Comparison of ENCODE assay signal across 17 cellular contexts in the genomic region with DNA sequence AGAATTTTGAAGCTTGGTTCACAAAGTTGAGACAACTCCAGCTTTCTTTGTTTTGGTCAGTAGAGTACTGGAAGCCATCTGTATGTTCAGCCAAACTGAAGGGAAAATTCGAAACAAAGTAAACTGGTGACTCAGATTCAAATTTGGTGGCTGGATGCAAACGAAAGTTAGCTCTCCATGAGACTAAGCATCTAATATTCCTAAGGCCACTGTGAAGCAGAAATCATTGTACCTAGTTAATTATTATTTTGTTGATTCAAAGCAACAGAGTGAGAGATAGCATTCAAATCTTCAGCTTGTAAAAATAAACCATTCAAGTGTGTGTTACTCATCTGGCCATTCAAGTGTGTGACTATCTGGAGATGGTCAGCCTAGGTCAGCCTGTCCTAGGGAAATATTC. TPM values are rescaled to one million over a fixed set of nuclear protein-coding genes. Genes with fewer than 3 reads are reported as not detected.
DNase-seq lines count a peak whose midpoint lies in the region; ATAC-seq, FAIRE-seq and TF ChIP-seq lines count a peak whose summit lies in the region.
"Had no signal": no experiment of that assay in that cellular context is flagged by ENCODE, and none has a peak within 500 bp of the region (broad histone marks: within the 10 kb centered on the region; RNA-seq: fewer than 3 reads in every experiment).

No MANE protein-coding gene starts in this region.

- no peak overlapping the region for H2AFZ ChIP-seq in GM12878 (ENCODE audit: control insufficient read depth, low read depth, low read length)

- H3K4me3 ChIP-seq in GM12878 = no peak overlapping the region
- H3K4me3 ChIP-seq in suprapubic skin = no peak overlapping the region
- H3K4me3 ChIP-seq: A549, BLaER1, HAP-1 had no signal

- no peak overlapping the region for H3K9ac ChIP-seq in GM12878 (ENCODE audit: control insufficient read depth, insufficient read depth, low read length)
- H3K9ac ChIP-seq: BLaER1 had no signal

- POLR2A ChIA-PET in GM12878 (lab: Charles Lee) = no interaction called here

- no peaks in the 10 kb centered on the region for H3K4me1 ChIP-seq in GM12878 (ENCODE audit: control insufficient read depth, insufficient read depth, low read length)
- H3K4me1 ChIP-seq in suprapubic skin = peaks cover 8% of the 10 kb centered on the region
- H3K4me1 ChIP-seq: A549, BLaER1, HAP-1 had no signal

- no peak overlapping the region for H3K27ac ChIP-seq in GM12878 (ENCODE audit: control insufficient read depth, insufficient read depth)
- H3K27ac ChIP-seq in suprapubic skin = no peak overlapping the region
- H3K27ac ChIP-seq: A549, BLaER1 had no signal

- no peak for TF ChIP-seq EP300 in GM12878 (IDR thresholded peaks at IDR 0.05; ENCODE audit: borderline replicate concordance in 1 of 2, control insufficient read depth in 1 of 2, low read depth in 2 of 2, low read length in 2 of 2)
- TF ChIP-seq EP300 in suprapubic skin (IDR thresholded peaks at IDR 0.05) = no peak

- peaks cover 3 to 9% of the 10 kb centered on the region in 2 experiments; a peak in 3 of 4 replicates for H3K27me3 ChIP-seq in GM12878 (replicated peaks in 1 of 2; ENCODE audit: control insufficient read depth in 2 of 2, insufficient read depth in 2 of 2, low read length in 1 of 2)
- H3K27me3 ChIP-seq in suprapubic skin = peaks cover 29% of the 10 kb centered on the region

- no peaks in the 10 kb centered on the region for H4K20me1 ChIP-seq in GM12878 (ENCODE audit: control insufficient read depth, insufficient read depth)

- BruUV-seq in GM12878 (replicated peaks; lab: Mats Ljungman, UMichigan) = no TSS peak

- in situ Hi-C loops in GM12878 (cut with MboI) = no loop called here

- WGBS in GM12878 (ENCODE audit: insufficient coverage, insufficient replicate concordance, low lambda C conversion rate, missing lambda C conversion rate) = 0% methylated on average over 2 of the region's 2 CpGs
- 79% methylated on average over 2 of the region's 2 CpGs for WGBS in suprapubic skin

- intact Hi-C loops in GM12878 (cut with micrococcal nuclease; ENCODE audit: unreplicated experiment) = no loop called here

- no peak for TF ChIP-seq RAD21 in GM12878 (IDR thresholded peaks at IDR 0.05; ENCODE audit: insufficient read depth, low read depth, low read length)

- SMC1A ChIA-PET in GM12878 (lab: Charles Lee; ENCODE audit: uncharacterized antibody, unreplicated experiment) = no interaction called here

- DNase-seq in GM12878 (ENCODE audit: low read depth, low spot score) (no peak), kidney glomerular epithelial cell (lab: John Stamatoyannopoulos, UW) (peak; percentile 75), NCI-H510A treated with DMSO at 0.1 percent for 48 hours (lab: John Stamatoyannopoulos, UW) (no peak), suprapubic skin (ENCODE audit: low spot score in 2 of 2) (no peak)
- DNase-seq: AML-193; Calu3; CD8-positive, alpha-beta memory T cell; DMS79; KBM-7 had no signal

- TF ChIP-seq POLR2A in GM12878 (IDR thresholded peaks at IDR 0.05; ENCODE audit: low read depth, low read length) (no peak), suprapubic skin (IDR thresholded peaks at IDR 0.05) (no peak)

- no peak for FAIRE-seq in GM12878 (lab: Jason Lieb, UNC)
- FAIRE-seq: A549, GM12891, H1 had no signal

- no peaks in the 10 kb centered on the region for H3K79me2 ChIP-seq in GM12878 (ENCODE audit: control insufficient read depth, insufficient read depth, low read length)

- H3K4me2 ChIP-seq in GM12878 (ENCODE audit: control insufficient read depth, insufficient read depth) = no peak overlapping the region
- H3K4me2 ChIP-seq: A549, BLaER1 had no signal

- ATAC-seq in GM21619 (IDR thresholded peaks at IDR 0.05; ENCODE audit: unreplicated experiment) (peak; percentile 66), GM12878 (peak; percentile 28; the same call in 2 of the 3 replicates), GM18520 (IDR thresholded peaks at IDR 0.05; ENCODE audit: unreplicated experiment) (no peak), HG02870 (IDR thresholded peaks at IDR 0.05; ENCODE audit: unreplicated experiment) (no peak)
- ATAC-seq: A549 had no signal

- TF ChIP-seq CTCF in GM12878 (IDR thresholded peaks at IDR 0.05 in 2 of 3, conservative IDR thresholded peaks at IDR 0.05 in 1 of 3; ENCODE audit: control insufficient read depth in 2 of 3, extremely low read depth in 1 of 3, insufficient read depth in 1 of 3, low read depth in 3 of 3, low read length in 3 of 3) (no peak), suprapubic skin (IDR thresholded peaks at IDR 0.05) (no peak)

- RAD21 ChIA-PET in GM12878 (lab: Charles Lee; ENCODE audit: unreplicated experiment) = no interaction called here

- CTCF ChIA-PET in GM12878 (lab: Yijun Ruan, JAX) = interaction anchor here (0.6 kb wide), 1 partner anchor 688 kb away, joined by 6 read pairs; no protein-coding TSS in a partner anchor

- H3K9me3 ChIP-seq in GM12878 (replicated peaks; ENCODE audit: control insufficient read depth, insufficient read depth, low read length) (no peaks in the 10 kb centered on the region; the same call in 2 of the 3 replicates), suprapubic skin (no peaks in the 10 kb centered on the region)
- H3K9me3 ChIP-seq: A549, HAP-1 had no signal

- H3K36me3 ChIP-seq in GM12878 (ENCODE audit: control insufficient read depth in 2 of 2, insufficient read depth in 2 of 2, low read length in 1 of 2) (no peaks in the 10 kb centered on the region), suprapubic skin (no peaks in the 10 kb centered on the region)
- H3K36me3 ChIP-seq: BLaER1, HAP-1 had no signal

TF ChIP-seq in GM12878, 131 proteins besides CTCF, POLR2A, EP300 and RAD21 (continues in another document):
- TF ChIP-seq SP1 (IDR thresholded peaks at IDR 0.05; ENCODE audit: low read depth, low read length) (no peak), NFYA (IDR thresholded peaks at IDR 0.05; ENCODE audit: borderline replicate concordance, low read depth, low read length) (no peak), HCFC1 (IDR thresholded peaks at IDR 0.05; ENCODE audit: low read length) (no peak), ZNF592 (IDR thresholded peaks at IDR 0.05) (no peak), TCF12 (IDR thresholded peaks at IDR 0.05; ENCODE audit: low read depth, low read length) (no peak), SUPT20H (IDR thresholded peaks at IDR 0.05; ENCODE audit: borderline replicate concordance, control insufficient read depth, low read depth, low read length) (no peak), EGR1 (IDR thresholded peaks at IDR 0.05; ENCODE audit: borderline replicate concordance in 1 of 2, low read depth in 2 of 2, low read length in 2 of 2) (no peak), ATF7 (IDR thresholded peaks at IDR 0.05; ENCODE audit: low read depth) (no peak)
- TF ChIP-seq, protein P1, sequence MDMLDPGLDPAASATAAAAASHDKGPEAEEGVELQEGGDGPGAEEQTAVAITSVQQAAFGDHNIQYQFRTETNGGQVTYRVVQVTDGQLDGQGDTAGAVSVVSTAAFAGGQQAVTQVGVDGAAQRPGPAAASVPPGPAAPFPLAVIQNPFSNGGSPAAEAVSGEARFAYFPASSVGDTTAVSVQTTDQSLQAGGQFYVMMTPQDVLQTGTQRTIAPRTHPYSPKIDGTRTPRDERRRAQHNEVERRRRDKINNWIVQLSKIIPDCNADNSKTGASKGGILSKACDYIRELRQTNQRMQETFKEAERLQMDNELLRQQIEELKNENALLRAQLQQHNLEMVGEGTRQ (IDR thresholded peaks at IDR 0.05; ENCODE audit: borderline replicate concordance, low read depth, low read length) = no peak

RNA-seq across cellular contexts. Expression of gene NR2F2, which starts 42.1 kb away (rescaled TPM):
- total RNA-seq in GM12878 (2013; cell fraction: nucleolus; rRNA removed) = 21.4 and 23.4 TPM in 2 replicates
- 0.82 and 1.1 TPM in 2 replicates for total RNA-seq in GM12878 (2014; rRNA removed)
- total RNA-seq in GM12878 (2014; rRNA removed; fragmentation: Illumina TruSeq; extraction: Trizol) = 1.7 and 1.9 TPM in 2 replicates
- total RNA-seq in GM12878 (2021) = 9.4 and 10.1 TPM in 2 replicates
- polyA plus RNA-seq in GM12878 (2011; ENCODE audit: low read depth) = 0.34 TPM
- 8.7 and 10.0 TPM in 2 replicates for polyA plus RNA-seq in GM12878 (2011; rRNA removed)
- polyA plus RNA-seq in GM12878 (2011; cell fraction: cytosol; rRNA removed) = 13.9 and 14.3 TPM in 2 replicates
- polyA plus RNA-seq in GM12878 (2011; cell fraction: nucleus; rRNA removed) = 14.0 and 17.0 TPM in 2 replicates
- 2.4 and 2.6 TPM in 2 replicates for polyA plus RNA-seq in GM12878 (2012)
- polyA plus RNA-seq in GM12878 (2014; fragmentation: Illumina TruSeq; extraction: Trizol) = 6.9 TPM in 2 replicates
- 1 to 10 TPM; 2.3 to 3.2 TPM for polyA plus RNA-seq in GM12878 (2014; fragmentation: Nextera tagmentation; extraction: Ambion mirVana)
- 3.7 and 6.6 TPM in 2 replicates for polyA plus RNA-seq in GM12878 (2014; rRNA removed)
- 1 to 10 TPM; 1.8 to 3.1 TPM for polyA plus RNA-seq in GM12878 (2016; fragmentation: Nextera tagmentation; extraction: Ambion mirVana)
- 7.2 and 11.2 TPM in 2 replicates for polyA minus RNA-seq in GM12878 (2011; rRNA and poly(A)+ RNA removed)
- 12.4 and 19.1 TPM in 2 replicates for polyA minus RNA-seq in GM12878 (2011; cell fraction: cytosol; rRNA and poly(A)+ RNA removed)
- polyA minus RNA-seq in GM12878 (2011; cell fraction: nucleus; rRNA and poly(A)+ RNA removed) = 9.9 and 15.4 TPM in 2 replicates
- total RNA-seq in suprapubic skin = 10 to 100 TPM in 2 of 4 donors, 1 to 10 TPM in 2; 4.0 to 12.7 (median 7.1) TPM
- total RNA-seq: CD8-positive, alpha-beta memory T cell; H1 had no signal
- polyA plus RNA-seq: CD8-positive, alpha-beta memory T cell had no signal

Comparison
In these comparisons a context has a peak if more than half of its experiments do, and no peak if none do; other contexts are left out.
1. ATAC-seq: peak in GM21619 (single experiment) and GM12878 (single experiment); none in GM18520 (single experiment) and HG02870 (single experiment).